In genomic region chr22:20585640-20586402, GRCh38 we compare ENCODE assay signal across 20 cellular contexts.
"Had no signal": no experiment of that assay in that cellular context is flagged by ENCODE, and none has a peak within 500 bp of the region (broad histone marks: within the 10 kb centered on the region; RNA-seq: fewer than 3 reads in every experiment).

No MANE protein-coding gene starts in this region.

- DNase-seq: activated CD4-positive, alpha-beta T cell treated with anti-CD3 and anti-CD28 coated beads, Interleukin-2, amount 10 ng/mL, durations not matched to agents 24 days and 14 days; activated CD4-positive, CD25-positive, alpha-beta regulatory T cell; activated CD8-positive, alpha-beta memory T cell treated with anti-CD3 and anti-CD28 coated beads for 24 hours; activated T-cell treated with anti-CD3 and anti-CD28 coated beads for 4 hours; amniotic stem cell; central memory CD4-positive, alpha-beta T cell; effector CD4-positive, alpha-beta T cell; retina; stimulated activated CD4-positive, alpha-beta T cell treated with anti-CD3 and anti-CD28 coated beads, Interleukin-4, amount 100 ng/mL, for 1 hour; stimulated activated naive B cell treated with anti-CD40 and anti-IgM and Interleukin-4, amounts not matched to agents 10 μg/mL and 1 μg/mL and 100 μg/mL, for 72 hours had no signal

- H3K9me3 ChIP-seq: mucosa of descending colon had no signal

- H3K27me3 Mint-ChIP-seq: activated CD4-positive, alpha-beta T cell treated with anti-CD3 and anti-CD28 coated beads, Interleukin-2, amount 10 ng/mL, durations not matched to agents 24 days and 14 days; activated naive CD4-positive, alpha-beta T cell treated with anti-CD3 and anti-CD28 coated beads, Interleukin-2, amount 50 U/mL, for 24 hours; naive thymus-derived CD4-positive, alpha-beta T cell; stimulated activated naive B cell treated with anti-CD40 and anti-IgM and Interleukin-4, amounts not matched to agents 10 μg/mL and 1 μg/mL and 100 μg/mL, for 72 hours; type B pancreatic cell had no signal

- H2AFZ ChIP-seq: parathyroid adenoma had no signal

- H3K4me1 ChIP-seq: parathyroid adenoma had no signal

- ATAC-seq: mucosa of descending colon; naive thymus-derived CD4-positive, alpha-beta T cell; stimulated activated naive B cell treated with anti-CD40 and anti-IgM and Interleukin-4, amounts not matched to agents 10 μg/mL and 1 μg/mL and 100 μg/mL, for 72 hours had no signal

- H3K9me3 Mint-ChIP-seq: activated CD4-positive, alpha-beta T cell treated with anti-CD3 and anti-CD28 coated beads, Interleukin-2, amount 10 ng/mL, durations not matched to agents 24 days and 14 days; activated naive CD4-positive, alpha-beta T cell treated with anti-CD3 and anti-CD28 coated beads, Interleukin-2, amount 50 U/mL, for 24 hours; activated T-helper 2 cell treated with anti-CD3 and anti-CD28 coated beads, Interferon-gamma antibody, Interleukin-2, Interleukin-4, amounts not matched to agents 10 μg/mL and 5 μg/mL and 100 μg/mL, durations not matched to agents 14 hours and 24 hours and 36 hours; naive thymus-derived CD4-positive, alpha-beta T cell; stimulated activated naive B cell treated with anti-CD40 and anti-IgM and Interleukin-4, amounts not matched to agents 10 μg/mL and 1 μg/mL and 100 μg/mL, for 72 hours; T-helper 2 cell treated with Interferon-gamma antibody and Interleukin-4, amounts not matched to agents 5 μg/mL and 100 μg/mL, for 36 hours; type B pancreatic cell had no signal

- H3K27ac Mint-ChIP-seq: activated CD4-positive, alpha-beta T cell treated with anti-CD3 and anti-CD28 coated beads, Interleukin-2, amount 10 ng/mL, durations not matched to agents 24 days and 14 days; activated naive CD4-positive, alpha-beta T cell treated with anti-CD3 and anti-CD28 coated beads, Interleukin-2, amount 50 U/mL, for 24 hours; activated T-helper 2 cell treated with anti-CD3 and anti-CD28 coated beads, Interferon-gamma antibody, Interleukin-2, Interleukin-4, amounts not matched to agents 10 μg/mL and 5 μg/mL and 100 μg/mL, durations not matched to agents 14 hours and 24 hours and 36 hours; T-helper 2 cell treated with Interferon-gamma antibody and Interleukin-4, amounts not matched to agents 5 μg/mL and 100 μg/mL, for 36 hours; type B pancreatic cell had no signal

- H3K27ac ChIP-seq: parathyroid adenoma had no signal

- H3K79me2 ChIP-seq: parathyroid adenoma had no signal

- H3K4me1 Mint-ChIP-seq: activated CD4-positive, alpha-beta T cell treated with anti-CD3 and anti-CD28 coated beads, Interleukin-2, amount 10 ng/mL, durations not matched to agents 24 days and 14 days had no signal

- H3K9ac ChIP-seq: parathyroid adenoma had no signal

- FAIRE-seq: endothelial cell of umbilical vein, frontal cortex had no signal

- H3K36me3 Mint-ChIP-seq: activated naive CD4-positive, alpha-beta T cell treated with anti-CD3 and anti-CD28 coated beads, Interleukin-2, amount 50 U/mL, for 24 hours; type B pancreatic cell had no signal

- H3K4me3 ChIP-seq: coronary artery, mucosa of descending colon had no signal

- H3K4me3 Mint-ChIP-seq: activated CD4-positive, alpha-beta T cell treated with anti-CD3 and anti-CD28 coated beads, Interleukin-2, amount 10 ng/mL, durations not matched to agents 24 days and 14 days; activated naive CD4-positive, alpha-beta T cell treated with anti-CD3 and anti-CD28 coated beads, Interleukin-2, amount 50 U/mL, for 24 hours; naive thymus-derived CD4-positive, alpha-beta T cell; stimulated activated naive B cell treated with anti-CD40 and anti-IgM and Interleukin-4, amounts not matched to agents 10 μg/mL and 1 μg/mL and 100 μg/mL, for 72 hours; T-helper 2 cell treated with Interferon-gamma antibody and Interleukin-4, amounts not matched to agents 5 μg/mL and 100 μg/mL, for 36 hours; type B pancreatic cell had no signal
